In genomic region chr17:64326030-64326419, GRCh38 we compare ENCODE assay signal across 1 cellular context.
TF ChIP-seq lines count a peak whose summit lies in the region.

No MANE protein-coding gene starts in this region.

TF ChIP-seq in HepG2, 621 proteins besides CTCF, POLR2A, EP300 and RAD21 (continued from another document):
- TF ChIP-seq, protein P1, sequence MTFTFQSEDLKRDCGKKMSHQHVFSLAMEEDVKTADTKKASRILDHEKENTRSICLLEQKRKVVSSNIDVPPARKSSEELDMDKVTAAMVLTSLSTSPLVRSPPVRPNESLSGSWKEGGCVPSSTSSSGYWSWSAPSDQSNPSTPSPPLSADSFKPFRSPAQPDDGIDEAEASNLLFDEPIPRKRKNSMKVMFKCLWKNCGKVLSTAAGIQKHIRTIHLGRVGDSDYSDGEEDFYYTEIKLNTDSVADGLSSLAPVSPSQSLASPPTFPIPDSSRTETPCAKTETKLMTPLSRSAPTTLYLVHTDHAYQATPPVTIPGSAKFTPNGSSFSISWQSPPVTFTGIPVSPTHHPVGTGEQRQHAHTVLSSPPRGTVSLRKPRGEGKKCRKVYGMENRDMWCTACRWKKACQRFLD (CRISPR knock-in tag; IDR thresholded peaks at IDR 0.05; ENCODE audit: borderline replicate concordance): 0 out of 2 replicates have a peak, but pooled peaks have one; percentile 30
- TF ChIP-seq MXD4 (CRISPR knock-in tag; IDR thresholded peaks at IDR 0.05): no peak
- TF ChIP-seq, protein P2, sequence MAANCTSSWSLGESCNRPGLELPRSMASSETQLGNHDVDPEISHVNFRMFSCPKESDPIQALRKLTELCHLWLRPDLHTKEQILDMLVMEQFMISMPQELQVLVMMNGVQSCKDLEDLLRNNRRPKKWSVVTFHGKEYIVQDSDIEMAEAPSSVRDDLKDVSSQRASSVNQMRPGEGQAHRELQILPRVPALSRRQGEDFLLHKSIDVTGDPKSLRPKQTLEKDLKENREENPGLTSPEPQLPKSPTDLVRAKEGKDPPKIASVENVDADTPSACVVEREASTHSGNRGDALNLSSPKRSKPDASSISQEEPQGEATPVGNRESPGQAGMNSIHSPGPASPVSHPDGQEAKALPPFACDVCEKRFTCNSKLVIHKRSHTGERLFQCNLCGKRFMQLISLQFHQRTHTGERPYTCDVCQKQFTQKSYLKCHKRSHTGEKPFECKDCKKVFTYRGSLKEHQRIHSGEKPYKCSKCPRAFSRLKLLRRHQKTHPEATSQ (CRISPR knock-in tag; IDR thresholded peaks at IDR 0.05; ENCODE audit: borderline replicate concordance): no peak
- no peak for TF ChIP-seq PRDM4 (CRISPR knock-in tag; IDR thresholded peaks at IDR 0.05; ENCODE audit: borderline replicate concordance)
- no peak for TF ChIP-seq ZGPAT (CRISPR knock-in tag; IDR thresholded peaks at IDR 0.05)
- TF ChIP-seq HNF4A (CRISPR knock-in tag; IDR thresholded peaks at IDR 0.05): 0 out of 2 replicates have a peak, but pooled peaks have one; percentile 10
- TF ChIP-seq, protein P3, sequence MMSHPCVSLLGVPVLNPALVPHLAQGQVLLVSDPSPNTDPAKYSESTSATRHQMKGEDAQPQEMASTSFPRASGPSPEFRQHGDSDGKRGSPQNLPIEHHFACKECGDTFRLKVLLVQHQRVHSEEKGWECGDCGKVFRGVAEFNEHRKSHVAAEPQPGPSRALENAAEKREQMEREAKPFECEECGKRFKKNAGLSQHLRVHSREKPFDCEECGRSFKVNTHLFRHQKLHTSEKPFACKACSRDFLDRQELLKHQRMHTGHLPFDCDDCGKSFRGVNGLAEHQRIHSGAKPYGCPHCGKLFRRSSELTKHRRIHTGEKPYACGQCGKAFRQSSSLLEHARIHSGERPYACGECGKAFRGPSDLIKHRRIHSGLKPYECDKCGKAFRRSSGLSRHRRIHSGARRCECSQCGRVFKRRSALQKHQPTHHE (CRISPR knock-in tag; IDR thresholded peaks at IDR 0.05; ENCODE audit: borderline replicate concordance): no peak
- no peak for TF ChIP-seq ZNF234 (CRISPR knock-in tag; conservative IDR thresholded peaks at IDR 0.05)
- TF ChIP-seq ZNF850 (CRISPR knock-in tag; conservative IDR thresholded peaks at IDR 0.05): no peak
- no peak for TF ChIP-seq ONECUT2 (CRISPR knock-in tag; IDR thresholded peaks at IDR 0.05)
- no peak for TF ChIP-seq EZH2 (conservative IDR thresholded peaks at IDR 0.05; ENCODE audit: low read depth, low read length)
- no peak for TF ChIP-seq ZNF503 (CRISPR knock-in tag; IDR thresholded peaks at IDR 0.05)
- TF ChIP-seq, protein P4, sequence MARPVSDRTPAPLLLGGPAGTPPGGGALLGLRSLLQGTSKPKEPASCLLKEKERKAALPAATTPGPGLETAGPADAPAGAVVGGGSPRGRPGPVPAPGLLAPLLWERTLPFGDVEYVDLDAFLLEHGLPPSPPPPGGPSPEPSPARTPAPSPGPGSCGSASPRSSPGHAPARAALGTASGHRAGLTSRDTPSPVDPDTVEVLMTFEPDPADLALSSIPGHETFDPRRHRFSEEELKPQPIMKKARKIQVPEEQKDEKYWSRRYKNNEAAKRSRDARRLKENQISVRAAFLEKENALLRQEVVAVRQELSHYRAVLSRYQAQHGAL (CRISPR knock-in tag; IDR thresholded peaks at IDR 0.05; ENCODE audit: not compliant biosample characterization): no peak
- TF ChIP-seq ZNF367 (CRISPR knock-in tag; IDR thresholded peaks at IDR 0.05; ENCODE audit: borderline replicate concordance): no peak
- TF ChIP-seq, protein P5, sequence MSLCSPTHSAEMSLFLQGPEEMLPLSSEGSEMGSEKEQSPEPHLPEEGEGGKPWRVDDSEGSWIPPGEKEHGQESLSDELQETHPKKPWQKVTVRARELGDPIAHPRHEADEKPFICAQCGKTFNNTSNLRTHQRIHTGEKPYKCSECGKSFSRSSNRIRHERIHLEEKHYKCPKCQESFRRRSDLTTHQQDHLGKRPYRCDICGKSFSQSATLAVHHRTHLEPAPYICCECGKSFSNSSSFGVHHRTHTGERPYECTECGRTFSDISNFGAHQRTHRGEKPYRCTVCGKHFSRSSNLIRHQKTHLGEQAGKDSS (CRISPR knock-in tag; IDR thresholded peaks at IDR 0.05; ENCODE audit: borderline replicate concordance, low read depth): no peak
- TF ChIP-seq ZBTB37 (CRISPR knock-in tag; IDR thresholded peaks at IDR 0.05): no peak
- no peak for TF ChIP-seq HOXA5 (CRISPR knock-in tag; IDR thresholded peaks at IDR 0.05)
- TF ChIP-seq ZBTB42 (CRISPR knock-in tag; IDR thresholded peaks at IDR 0.05): no peak
- TF ChIP-seq ZNF143 (CRISPR knock-in tag; IDR thresholded peaks at IDR 0.05): peak; percentile 37; the same call in 1 of the 2 replicates
- no peak for TF ChIP-seq CREB1 (IDR thresholded peaks at IDR 0.05)
- no peak for TF ChIP-seq CREB1 (CRISPR knock-in tag; IDR thresholded peaks at IDR 0.05)
- no peak for TF ChIP-seq ZNF225 (CRISPR knock-in tag; IDR thresholded peaks at IDR 0.05)
- no peak for TF ChIP-seq RNF2 (conservative IDR thresholded peaks at IDR 0.05; ENCODE audit: low read depth)
- no peak for TF ChIP-seq RORA (CRISPR knock-in tag; IDR thresholded peaks at IDR 0.05)
